ENCODE assay signal across 8 cellular contexts in genomic region chr20:47330933-47331708, GRCh38. TPM values are rescaled to one million over a fixed set of nuclear protein-coding genes. Genes with fewer than 3 reads are reported as not detected.
DNase-seq lines count a peak whose midpoint lies in the region; ATAC-seq lines count a peak whose summit lies in the region.

No MANE protein-coding gene starts in this region.

- ATAC-seq in esophagus mucosa: peak; percentile 60
- no peak for ATAC-seq in HG03457 (IDR thresholded peaks at IDR 0.05; ENCODE audit: unreplicated experiment)
- no peak for ATAC-seq in HG03342 (IDR thresholded peaks at IDR 0.05; ENCODE audit: unreplicated experiment)
- no peak for ATAC-seq in GM18511 (IDR thresholded peaks at IDR 0.05; ENCODE audit: unreplicated experiment)

- DNase-seq in EL (peak; percentile 95), RPMI7951 (ENCODE audit: low read depth) (peak; percentile 100), renal cortical epithelial cell (ENCODE audit: low read depth) (peak; percentile 93)
- no peak for DNase-seq in activated CD4-positive, alpha-beta T cell treated with anti-CD3 and anti-CD28 coated beads, Interleukin-2, amount 50 U/mL, for 4 hours

RNA-seq across cellular contexts. Expression of gene ZMYND8, which starts 25.4 kb away (rescaled TPM):
- total RNA-seq in RPMI7951 (2014; rRNA removed; shearing (Covaris generic)): 26.6 and 36.0 TPM in 2 replicates
- total RNA-seq in esophagus mucosa (27.4 TPM), renal cortical epithelial cell (11.8 and 21.9 TPM in 2 replicates)

Comparison
In these comparisons a context has a peak if more than half of its experiments do, and no peak if none do; other contexts are left out.
1. DNase-seq: peak in EL (single experiment), RPMI7951 (single experiment) and renal cortical epithelial cell (single experiment); none in activated CD4-positive, alpha-beta T cell treated with anti-CD3 and anti-CD28 coated beads, Interleukin-2, amount 50 U/mL, for 4 hours (0 of 2).